ENCODE assay signal across 8 cellular contexts in genomic region chr7:20651960-20652544, GRCh38. TPM values are rescaled to one million over a fixed set of nuclear protein-coding genes. Genes with fewer than 3 reads are reported as not detected.
DNase-seq lines count a peak whose midpoint lies in the region; ATAC-seq, FAIRE-seq and TF ChIP-seq lines count a peak whose summit lies in the region.
"Had no signal": no experiment of that assay in that cellular context is flagged by ENCODE, and none has a peak within 500 bp of the region (broad histone marks: within the 10 kb centered on the region; RNA-seq: fewer than 3 reads in every experiment).

No MANE protein-coding gene starts in this region.

- no peaks in the 10 kb centered on the region for H3K36me3 Mint-ChIP-seq in activated naive CD8-positive, alpha-beta T cell treated with anti-CD3 and anti-CD28 coated beads, Interleukin-2, amount 50 U/mL, for 24 hours (ENCODE audit: low read depth)

- H3K27ac Mint-ChIP-seq in activated naive CD8-positive, alpha-beta T cell treated with anti-CD3 and anti-CD28 coated beads, Interleukin-2, amount 50 U/mL, for 24 hours: no peak overlapping the region

- no peak for ATAC-seq in GM21528 (IDR thresholded peaks at IDR 0.05; ENCODE audit: low FRiP score, unreplicated experiment)
- ATAC-seq in HG02852 (IDR thresholded peaks at IDR 0.05; ENCODE audit: unreplicated experiment): no peak
- ATAC-seq in activated naive CD8-positive, alpha-beta T cell treated with anti-CD3 and anti-CD28 coated beads, Interleukin-2, amount 50 U/mL, for 24 hours: no peak

- TF ChIP-seq CTCF in astrocyte of the spinal cord (IDR thresholded peaks at IDR 0.05; ENCODE audit: low read depth, low read length): peak; percentile 60

- H3K27me3 Mint-ChIP-seq in activated naive CD8-positive, alpha-beta T cell treated with anti-CD3 and anti-CD28 coated beads, Interleukin-2, amount 50 U/mL, for 24 hours: peaks cover 3% of the 10 kb centered on the region

- no peaks in the 10 kb centered on the region for H3K4me1 Mint-ChIP-seq in activated naive CD8-positive, alpha-beta T cell treated with anti-CD3 and anti-CD28 coated beads, Interleukin-2, amount 50 U/mL, for 24 hours

- H3K4me3 Mint-ChIP-seq in activated naive CD8-positive, alpha-beta T cell treated with anti-CD3 and anti-CD28 coated beads, Interleukin-2, amount 50 U/mL, for 24 hours: no peak overlapping the region

- no peaks in the 10 kb centered on the region for H3K9me3 Mint-ChIP-seq in activated naive CD8-positive, alpha-beta T cell treated with anti-CD3 and anti-CD28 coated beads, Interleukin-2, amount 50 U/mL, for 24 hours

- peak; percentile 1 for DNase-seq in ELR (ENCODE audit: low read depth)
- DNase-seq in HTR-8/SVneo (ENCODE audit: insufficient read length, low spot score): peak; percentile 15
- DNase-seq in astrocyte of the spinal cord (ENCODE audit: low read depth, low spot score): peak; percentile 22
- DNase-seq in myocyte (ENCODE audit: low read depth): peak; percentile 49
- DNase-seq in activated naive CD8-positive, alpha-beta T cell treated with anti-CD3 and anti-CD28 coated beads, Interleukin-2, amount 50 U/mL, for 24 hours: no peak
- DNase-seq: T-helper 9 cell had no signal

- in situ Hi-C loops in astrocyte of the spinal cord (cut with HindIII; ENCODE audit: low sequenced_read_pairs): no loop called here

- FAIRE-seq in HTR-8/SVneo (lab: Jason Lieb, UNC): no peak

- H3K4me3 ChIP-seq in astrocyte of the spinal cord (ENCODE audit: low read depth, low read length): no peak overlapping the region

RNA-seq across cellular contexts. Expression of gene ABCB5, which starts 36.6 kb away (rescaled TPM):
- total RNA-seq in myocyte: 0.08 and 0.10 TPM in 2 replicates
- 0.43 TPM for polyA plus RNA-seq in myocyte (2012)
